In genomic region chr12:389138-390096, GRCh38 we compare ENCODE assay signal across 8 cellular contexts. TPM values are rescaled to one million over a fixed set of nuclear protein-coding genes. Genes with fewer than 3 reads are reported as not detected.
A peak's percentile ranks its signal among the peaks of the same experiment; 100 is the strongest.
DNase-seq lines count a peak whose midpoint lies in the region; ATAC-seq and TF ChIP-seq lines count a peak whose summit lies in the region.

TSS of gene KDM5A (minus strand) at chr12:389320. CDS start at chr12:389091, 229 bp downstream.

- peak; percentile 88 for DNase-seq in GM12864 (ENCODE audit: low read depth)
- DNase-seq in Panc1 (ENCODE audit: low read depth, low spot score), result peak; percentile 68
- DNase-seq in activated naive CD8-positive, alpha-beta T cell treated with anti-CD3 and anti-CD28 coated beads, Interleukin-2, amount 10 ng/mL, durations not matched to agents 7 days and 5 days, result peak; percentile 93
- peak; percentile 87 to 93 for DNase-seq in heart right ventricle
- DNase-seq in pulmonary artery endothelial cell (ENCODE audit: low read depth, low spot score), result peak; percentile 78
- DNase-seq in vagina (ENCODE audit: extremely low spot score in 2 of 2), result peak in 1 of 2 donors; percentile 94
- DNase-seq in NCI-H2029 (lab: John Stamatoyannopoulos, UW), result no peak

- no peaks in the 10 kb centered on the region for H3K27me3 Mint-ChIP-seq in activated naive CD8-positive, alpha-beta T cell treated with anti-CD3 and anti-CD28 coated beads, Interleukin-2, amount 10 ng/mL, durations not matched to agents 7 days and 5 days

- WGBS in heart right ventricle, 2 donors, result 1% methylated on average over 53 of the region's 53 CpGs

- peaks cover 11% of the 10 kb centered on the region for H3K36me3 Mint-ChIP-seq in activated naive CD8-positive, alpha-beta T cell treated with anti-CD3 and anti-CD28 coated beads, Interleukin-2, amount 10 ng/mL, durations not matched to agents 7 days and 5 days

- peak within 1 kb of the TSS; percentile 94 for H3K27ac ChIP-seq in Panc1 (ENCODE audit: low read length)
- peak within 1 kb of the TSS; percentile 82 to 96 (median 92) for H3K27ac ChIP-seq in heart right ventricle
- H3K27ac ChIP-seq in vagina, result peak within 1 kb of the TSS; percentile 90

- peaks cover 33% of the 10 kb centered on the region for H3K4me1 Mint-ChIP-seq in activated naive CD8-positive, alpha-beta T cell treated with anti-CD3 and anti-CD28 coated beads, Interleukin-2, amount 10 ng/mL, durations not matched to agents 7 days and 5 days

- H3K27ac Mint-ChIP-seq in activated naive CD8-positive, alpha-beta T cell treated with anti-CD3 and anti-CD28 coated beads, Interleukin-2, amount 10 ng/mL, durations not matched to agents 7 days and 5 days, result peak within 1 kb of the TSS; percentile 100

- no peaks in the 10 kb centered on the region for H3K9me3 ChIP-seq in Panc1 (ENCODE audit: control insufficient read depth, insufficient read depth, low read depth, low read length)
- H3K9me3 ChIP-seq in heart right ventricle, result no peaks in the 10 kb centered on the region
- H3K9me3 ChIP-seq in vagina, result no peaks in the 10 kb centered on the region

- H3K4me3 Mint-ChIP-seq in activated naive CD8-positive, alpha-beta T cell treated with anti-CD3 and anti-CD28 coated beads, Interleukin-2, amount 10 ng/mL, durations not matched to agents 7 days and 5 days, result peak within 1 kb of the TSS; percentile 95

- CTCF ChIA-PET in Panc1 (lab: Charles Lee), result no interaction called here

- in situ Hi-C loops in Panc1 (cut with HindIII; ENCODE audit: low pct_unique_long_range_greater_than_20kb, low sequenced_read_pairs), result no loop called here

- POLR2A ChIA-PET in Panc1 (lab: Charles Lee), result interaction anchor here (1.5 kb wide), 1 partner anchor 12 kb away, joined by 4 read pairs; no protein-coding TSS in a partner anchor
- POLR2A ChIA-PET in activated naive CD8-positive, alpha-beta T cell treated with anti-CD3 and anti-CD28 coated beads, Interleukin-2, amount 10 ng/mL, durations not matched to agents 7 days and 5 days (lab: Charles Lee), result interaction anchor here (0.5 to 3.2 kb wide), 7 partner anchors 12 to 877 kb away, joined by 3 to 44 read pairs (median 3); partner anchors contain the start of gene CCDC77

- ATAC-seq in HG02623 (IDR thresholded peaks at IDR 0.05; ENCODE audit: unreplicated experiment) (peak; percentile 73), Panc1 (peak; percentile 98), heart right ventricle (peak; percentile 98 to 100 (median 99))
- peak; percentile 92 for ATAC-seq in activated naive CD8-positive, alpha-beta T cell treated with anti-CD3 and anti-CD28 coated beads, Interleukin-2, amount 10 ng/mL, durations not matched to agents 7 days and 5 days (ENCODE audit: low read depth)

- TF ChIP-seq CTCF in GM12864 (IDR thresholded peaks at IDR 0.05; ENCODE audit: low read depth, low read length, missing control alignments) (no peak), Panc1 (IDR thresholded peaks at IDR 0.05) (no peak), heart right ventricle (IDR thresholded peaks at IDR 0.05) (peak in 3 of 9 donors; percentile 5 to 22 (median 8)), vagina (IDR thresholded peaks at IDR 0.05) (no peak)

- intact Hi-C loops in Panc1 (cut with micrococcal nuclease; ENCODE audit: unreplicated experiment), result no loop called here
- intact Hi-C loops in heart right ventricle (cut with DNase I), result loop anchor here in 1 of 10 donors (1.0 kb wide), 1 partner anchor 12 kb away; the partner anchor contains the start of gene CCDC77
- intact Hi-C loops in vagina (cut with DNase I), result no loop called here

- H3K9me3 Mint-ChIP-seq in activated naive CD8-positive, alpha-beta T cell treated with anti-CD3 and anti-CD28 coated beads, Interleukin-2, amount 10 ng/mL, durations not matched to agents 7 days and 5 days, result no peaks in the 10 kb centered on the region

- H3K27me3 ChIP-seq in Panc1 (ENCODE audit: control insufficient read depth, insufficient read depth, low read length) (no peaks in the 10 kb centered on the region), heart right ventricle (no peaks in the 10 kb centered on the region), vagina (no peaks in the 10 kb centered on the region)

- H3K36me3 ChIP-seq in Panc1 (ENCODE audit: control insufficient read depth, insufficient read depth, low read length) (peaks cover 9% of the 10 kb centered on the region; the same call in 1 of the 2 replicates), heart right ventricle (peaks cover 0 to 21% (median 2%) of the 10 kb centered on the region in 9 donors), vagina (peaks cover 0 to 5% of the 10 kb centered on the region in 2 donors)

- no TSS peak for BruUV-seq in Panc1 (replicated peaks; lab: Mats Ljungman, UMichigan)

- H3K4me3 ChIP-seq in GM12864 (ENCODE audit: low read depth, low read length), result peak within 1 kb of the TSS; percentile 86
- H3K4me3 ChIP-seq in Panc1 (ENCODE audit: low read depth in 2 of 2, low read length in 2 of 2), result peak within 1 kb of the TSS; percentile 70 to 90
- peak within 1 kb of the TSS; percentile 56 to 96 (median 86) for H3K4me3 ChIP-seq in heart right ventricle
- H3K4me3 ChIP-seq in vagina, result peak within 1 kb of the TSS; percentile 54 to 95

- peak in 1 of 2 donors; percentile 18 for TF ChIP-seq POLR2A in vagina (IDR thresholded peaks at IDR 0.05)

- H3K4me1 ChIP-seq in Panc1 (ENCODE audit: control insufficient read depth, insufficient read depth, low read length) (peaks cover 5% of the 10 kb centered on the region; the same call in 1 of the 2 replicates), heart right ventricle (peaks cover 0 to 44% (median 36%) of the 10 kb centered on the region in 9 donors), vagina (peaks cover 41% of the 10 kb centered on the region)

RNA-seq across cellular contexts. Expression of gene KDM5A, which starts in this region (rescaled TPM):
- 49.0 TPM for total RNA-seq in Panc1 (2021; ENCODE audit: unreplicated experiment)
- 19.1 TPM for polyA plus RNA-seq in Panc1 (2012; ENCODE audit: insufficient read length)
- total RNA-seq in activated naive CD8-positive, alpha-beta T cell treated with anti-CD3 and anti-CD28 coated beads, Interleukin-2, amount 10 ng/mL, durations not matched to agents 7 days and 5 days, result 100 to 1,000 TPM; 105 to 116 TPM
- total RNA-seq in heart right ventricle, result 10 to 100 TPM; 28.6 to 46.0 (median 34.8) TPM
- polyA plus RNA-seq in heart right ventricle, result 1 to 10 TPM; 3.0 to 8.2 TPM
- 44.8 and 71.2 TPM in 2 replicates for total RNA-seq in pulmonary artery endothelial cell
- 45.7 TPM for total RNA-seq in vagina
